Comparison of ENCODE assay signal across 27 cellular contexts in the genomic region with DNA sequence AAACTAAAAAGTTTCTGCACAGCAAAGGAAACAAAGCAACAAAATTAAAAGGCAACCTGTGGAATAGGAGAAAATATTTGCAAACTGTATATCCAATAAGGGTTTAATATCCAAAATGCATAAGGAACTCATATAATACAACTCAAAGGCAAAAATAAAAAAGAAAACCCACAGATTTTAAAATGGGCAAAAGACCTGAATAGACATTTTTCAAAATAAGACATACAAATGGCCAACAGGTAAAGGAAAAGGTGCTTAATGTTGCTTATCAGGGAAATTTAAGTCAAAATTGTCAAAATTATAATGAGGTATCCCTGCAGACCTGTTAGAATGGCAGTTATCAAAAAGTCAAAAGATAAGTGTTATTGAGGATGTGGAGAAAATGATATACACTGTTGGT.
"Had no signal": no experiment of that assay in that cellular context is flagged by ENCODE, and none has a peak within 500 bp of the region (broad histone marks: within the 10 kb centered on the region; RNA-seq: fewer than 3 reads in every experiment).

No MANE protein-coding gene starts in this region.

- DNase-seq: activated B cell treated with CpG ODN at 0.5 μM for 24 hours; activated CD4-positive, alpha-beta T cell treated with anti-CD3 and anti-CD28 coated beads for 48 hours; activated CD4-positive, alpha-beta T cell treated with anti-CD3 and anti-CD28 coated beads, Interleukin-2, amount 50 U/mL, for 1 hour; activated CD4-positive, alpha-beta T cell treated with anti-CD3 and anti-CD28 coated beads, Interleukin-2, amount 50 U/mL, for 48 hours; activated CD8-positive, alpha-beta memory T cell treated with anti-CD3 and anti-CD28 coated beads for 24 hours; activated CD8-positive, alpha-beta T cell treated with anti-CD3 and anti-CD28 coated beads for 36 hours; activated effector memory CD4-positive, alpha-beta T cell treated with anti-CD3 and anti-CD28 coated beads, Interleukin-2, amount 50 U/mL, for 16 hours; activated naive CD4-positive, alpha-beta T cell treated with anti-CD3 and anti-CD28 coated beads, Interleukin-2, amount 10 ng/mL, durations not matched to agents 7 days and 5 days; activated naive CD8-positive, alpha-beta T cell treated with anti-CD3 and anti-CD28 coated beads for 36 hours; activated T-cell treated with anti-CD3 and anti-CD28 coated beads, Interleukin-2, amount 50 U/mL, for 4 hours; central memory CD4-positive, alpha-beta T cell; cerebellar nuclear complex; colonic mucosa; effector CD8-positive, alpha-beta T cell; foreskin fibroblast; head of caudate nucleus; hippocampal formation; T-helper 17 cell; T1000; WERI-Rb-1 had no signal

- H3K4me1 ChIP-seq: ascending aorta, breast epithelium, colonic mucosa had no signal

- H3K27ac Mint-ChIP-seq: activated B cell treated with CpG ODN at 0.5 μM for 24 hours; activated naive CD4-positive, alpha-beta T cell treated with anti-CD3 and anti-CD28 coated beads, Interleukin-2, amount 10 ng/mL, durations not matched to agents 7 days and 5 days; activated naive CD8-positive, alpha-beta T cell treated with anti-CD3 and anti-CD28 coated beads for 36 hours; brain; T-helper 17 cell; T-helper 2 cell treated with Interferon-gamma antibody and Interleukin-4, amounts not matched to agents 5 μg/mL and 100 μg/mL, for 36 hours had no signal

- H3K4me3 Mint-ChIP-seq: activated B cell treated with CpG ODN at 0.5 μM for 24 hours; activated CD8-positive, alpha-beta T cell treated with anti-CD3 and anti-CD28 coated beads for 36 hours; activated naive CD4-positive, alpha-beta T cell treated with anti-CD3 and anti-CD28 coated beads, Interleukin-2, amount 10 ng/mL, durations not matched to agents 7 days and 5 days; activated naive CD8-positive, alpha-beta T cell treated with anti-CD3 and anti-CD28 coated beads for 36 hours; activated T-cell treated with anti-CD3 and anti-CD28 coated beads, Interleukin-2, amount 50 U/mL, for 4 hours; brain; T-helper 17 cell; T-helper 2 cell treated with Interferon-gamma antibody and Interleukin-4, amounts not matched to agents 5 μg/mL and 100 μg/mL, for 36 hours had no signal

- H3K27me3 Mint-ChIP-seq: activated B cell treated with CpG ODN at 0.5 μM for 24 hours; activated CD8-positive, alpha-beta T cell treated with anti-CD3 and anti-CD28 coated beads for 36 hours; activated naive CD4-positive, alpha-beta T cell treated with anti-CD3 and anti-CD28 coated beads, Interleukin-2, amount 10 ng/mL, durations not matched to agents 7 days and 5 days; activated naive CD8-positive, alpha-beta T cell treated with anti-CD3 and anti-CD28 coated beads for 36 hours; brain; T-helper 17 cell had no signal

- H3K27me3 ChIP-seq: ascending aorta, breast epithelium, cardiac muscle cell, colonic mucosa had no signal

- ATAC-seq: esophagus mucosa, T-helper 17 cell had no signal

- FAIRE-seq: frontal cortex had no signal

- H3K4me3 ChIP-seq: ascending aorta, breast epithelium, cardiac muscle cell, colonic mucosa had no signal

- H3K27ac ChIP-seq: ascending aorta, breast epithelium, cardiac muscle cell, colonic mucosa, WERI-Rb-1 had no signal

- H3K9me3 ChIP-seq: ascending aorta, breast epithelium, colonic mucosa had no signal

- H3K36me3 ChIP-seq: ascending aorta, breast epithelium, cardiac muscle cell, colonic mucosa, WERI-Rb-1 had no signal
